ENCODE assay signal across 9 cellular contexts in the genomic region with DNA sequence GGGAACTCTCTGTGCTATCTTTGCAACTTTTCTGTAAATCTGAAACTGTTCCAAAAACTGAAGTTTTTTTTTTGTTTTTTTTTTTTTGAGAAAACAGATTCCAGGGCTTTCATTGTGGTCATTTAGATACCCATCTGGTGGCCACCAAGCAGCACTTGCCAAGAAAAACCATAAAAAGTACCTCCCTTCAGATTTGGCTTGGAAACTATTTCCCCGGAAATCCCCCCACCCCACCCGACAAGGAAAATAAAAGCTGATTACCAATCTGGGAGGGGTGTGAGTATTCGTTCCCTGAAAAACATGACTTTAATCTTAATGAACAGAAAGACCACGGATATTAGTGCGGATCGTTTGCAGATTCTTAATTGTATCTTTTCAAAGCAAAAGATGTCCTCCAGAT. TPM values are rescaled to one million over a fixed set of nuclear protein-coding genes. Genes with fewer than 3 reads are reported as not detected.
A peak's percentile ranks its signal among the peaks of the same experiment; 100 is the strongest.
DNase-seq lines count a peak whose midpoint lies in the region; ATAC-seq and TF ChIP-seq lines count a peak whose summit lies in the region.
"Had no signal": no experiment of that assay in that cellular context is flagged by ENCODE, and none has a peak within 500 bp of the region (broad histone marks: within the 10 kb centered on the region; RNA-seq: fewer than 3 reads in every experiment).

No MANE protein-coding gene starts in this region.

- H3K9me3 ChIP-seq in mononuclear cell (ENCODE audit: low read depth, low read length) (no peaks in the 10 kb centered on the region), upper lobe of right lung (no peaks in the 10 kb centered on the region)

- peaks cover 6% of the 10 kb centered on the region for H3K9me3 Mint-ChIP-seq in activated naive CD8-positive, alpha-beta T cell treated with anti-CD3 and anti-CD28 coated beads for 36 hours

- H3K36me3 ChIP-seq in upper lobe of right lung = no peaks in the 10 kb centered on the region

- H3K4me1 ChIP-seq in mononuclear cell (ENCODE audit: insufficient read depth, low read length) = peaks cover 54% of the 10 kb centered on the region
- peaks cover 21% of the 10 kb centered on the region for H3K4me1 ChIP-seq in upper lobe of right lung

- peak overlapping the region; percentile 76 for H3K27ac ChIP-seq in upper lobe of right lung
- H3K27ac ChIP-seq: SK-N-MC had no signal

- peaks cover 44% of the 10 kb centered on the region for H3K36me3 Mint-ChIP-seq in activated naive CD8-positive, alpha-beta T cell treated with anti-CD3 and anti-CD28 coated beads for 36 hours

- no peak for ATAC-seq in upper lobe of right lung

- peaks cover 3% of the 10 kb centered on the region for H3K27me3 Mint-ChIP-seq in activated naive CD8-positive, alpha-beta T cell treated with anti-CD3 and anti-CD28 coated beads for 36 hours

- peaks cover 51% of the 10 kb centered on the region for H3K4me1 Mint-ChIP-seq in activated naive CD8-positive, alpha-beta T cell treated with anti-CD3 and anti-CD28 coated beads for 36 hours

- intact Hi-C loops in upper lobe of right lung (cut with DNase I) = no loop called here

- DNase-seq in stimulated activated CD4-positive, alpha-beta T cell treated with anti-CD3 and anti-CD28 coated beads, Interleukin-15, amount 100 ng/mL, for 24 hours = peak; percentile 35
- DNase-seq in stimulated activated CD4-positive, alpha-beta T cell treated with anti-CD3 and anti-CD28 coated beads, Interleukin-4, amount 100 ng/mL, for 1 hour = no peak
- no peak for DNase-seq in activated naive CD8-positive, alpha-beta T cell treated with anti-CD3 and anti-CD28 coated beads for 36 hours
- DNase-seq in upper lobe of right lung (no peak), SW 1271 (lab: John Stamatoyannopoulos, UW) (no peak), NCI-H1092 (lab: John Stamatoyannopoulos, UW) (no peak), medulla oblongata (ENCODE audit: extremely low spot score) (no peak)

- TF ChIP-seq CTCF in upper lobe of right lung (IDR thresholded peaks at IDR 0.05) = no peak

- H3K4me3 ChIP-seq in mononuclear cell (ENCODE audit: low read length) (peak overlapping the region; percentile 72), upper lobe of right lung (peak overlapping the region; percentile 58)
- H3K4me3 ChIP-seq: SK-N-MC had no signal

- H3K4me3 Mint-ChIP-seq in activated naive CD8-positive, alpha-beta T cell treated with anti-CD3 and anti-CD28 coated beads for 36 hours = peak overlapping the region; percentile 96

- H3K27me3 ChIP-seq in mononuclear cell (ENCODE audit: insufficient read depth, low read length) (peaks cover 5% of the 10 kb centered on the region), upper lobe of right lung (no peaks in the 10 kb centered on the region)

- H3K27ac Mint-ChIP-seq in activated naive CD8-positive, alpha-beta T cell treated with anti-CD3 and anti-CD28 coated beads for 36 hours = peak overlapping the region; percentile 98

RNA-seq across cellular contexts. Expression of gene NFATC2, which starts 1.9 kb away (rescaled TPM):
- total RNA-seq in activated naive CD8-positive, alpha-beta T cell treated with anti-CD3 and anti-CD28 coated beads for 36 hours = 10 to 100 TPM; 31.0 to 31.7 TPM
- total RNA-seq in mononuclear cell (12.2 TPM), upper lobe of right lung (7.6 TPM)
